20 cellular contexts compared by ENCODE assay signal in the genomic region with DNA sequence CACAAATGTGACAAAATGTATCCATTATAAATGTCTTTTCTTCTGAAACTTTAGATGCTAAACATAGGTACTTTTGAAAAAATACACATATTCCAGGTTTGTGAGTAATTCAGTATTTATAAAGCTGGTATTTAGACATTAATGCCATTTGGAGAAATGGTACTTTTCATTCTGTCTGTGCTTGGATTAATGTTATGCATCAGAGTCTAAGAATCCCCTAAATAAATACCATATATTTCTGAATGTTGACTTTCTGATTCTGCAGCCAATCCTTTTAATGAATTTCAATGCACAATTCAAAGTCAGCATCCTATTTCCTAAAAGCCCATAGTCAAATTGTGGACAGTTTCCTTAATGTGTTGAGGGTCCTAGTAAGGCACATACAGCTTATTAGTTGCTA.
"Had no signal": no experiment of that assay in that cellular context is flagged by ENCODE, and none has a peak within 500 bp of the region (broad histone marks: within the 10 kb centered on the region; RNA-seq: fewer than 3 reads in every experiment).

No MANE protein-coding gene starts in this region.

- H3K36me3 ChIP-seq: esophagus muscularis mucosa, gastrocnemius medialis, heart right ventricle, left ventricle myocardium inferior, lower lobe of right lung, ovary, right atrium auricular region, stomach, thoracic aorta, transverse colon had no signal

- H3K9me3 ChIP-seq: esophagus muscularis mucosa, gastrocnemius medialis, heart right ventricle, left ventricle myocardium inferior, lower lobe of right lung, ovary, right atrium auricular region, stomach, thoracic aorta, transverse colon had no signal

- H3K4me1 ChIP-seq: esophagus muscularis mucosa, gastrocnemius medialis, heart right ventricle, left ventricle myocardium inferior, lower lobe of right lung, right atrium auricular region, stomach, transverse colon had no signal

- DNase-seq: effector memory CD8-positive, alpha-beta T cell; gastrocnemius medialis; heart right ventricle; hypothalamus; left cardiac atrium; left ventricle myocardium inferior; lower lobe of right lung; natural killer cell; ovary; stimulated activated CD4-positive, alpha-beta T cell treated with anti-CD3 and anti-CD28 coated beads, Interleukin-12 subunit alpha, Interleukin-12 subunit beta, amount 100 ng/mL, for 4 hours; stimulated activated naive CD4-positive, alpha-beta T cell; stomach; substantia nigra; transverse colon had no signal

- H3K27ac ChIP-seq: epithelial cell of prostate, esophagus muscularis mucosa, gastrocnemius medialis, heart right ventricle, left ventricle myocardium inferior, lower lobe of right lung, ovary, right atrium auricular region, stomach, thoracic aorta, transverse colon had no signal

- H3K27me3 ChIP-seq: esophagus muscularis mucosa, gastrocnemius medialis, heart right ventricle, ovary, right atrium auricular region, stomach, transverse colon had no signal

- FAIRE-seq: colon, keratinocyte had no signal

- H3K4me3 ChIP-seq: esophagus muscularis mucosa, gastrocnemius medialis, heart right ventricle, left ventricle myocardium inferior, lower lobe of right lung, ovary, right atrium auricular region, stomach, thoracic aorta, transverse colon had no signal

- ATAC-seq: effector memory CD8-positive, alpha-beta T cell; gastrocnemius medialis; heart right ventricle; left cardiac atrium; lower lobe of right lung; natural killer cell had no signal
